Comparison of ENCODE assay signal across 10 cellular contexts in the genomic region with DNA sequence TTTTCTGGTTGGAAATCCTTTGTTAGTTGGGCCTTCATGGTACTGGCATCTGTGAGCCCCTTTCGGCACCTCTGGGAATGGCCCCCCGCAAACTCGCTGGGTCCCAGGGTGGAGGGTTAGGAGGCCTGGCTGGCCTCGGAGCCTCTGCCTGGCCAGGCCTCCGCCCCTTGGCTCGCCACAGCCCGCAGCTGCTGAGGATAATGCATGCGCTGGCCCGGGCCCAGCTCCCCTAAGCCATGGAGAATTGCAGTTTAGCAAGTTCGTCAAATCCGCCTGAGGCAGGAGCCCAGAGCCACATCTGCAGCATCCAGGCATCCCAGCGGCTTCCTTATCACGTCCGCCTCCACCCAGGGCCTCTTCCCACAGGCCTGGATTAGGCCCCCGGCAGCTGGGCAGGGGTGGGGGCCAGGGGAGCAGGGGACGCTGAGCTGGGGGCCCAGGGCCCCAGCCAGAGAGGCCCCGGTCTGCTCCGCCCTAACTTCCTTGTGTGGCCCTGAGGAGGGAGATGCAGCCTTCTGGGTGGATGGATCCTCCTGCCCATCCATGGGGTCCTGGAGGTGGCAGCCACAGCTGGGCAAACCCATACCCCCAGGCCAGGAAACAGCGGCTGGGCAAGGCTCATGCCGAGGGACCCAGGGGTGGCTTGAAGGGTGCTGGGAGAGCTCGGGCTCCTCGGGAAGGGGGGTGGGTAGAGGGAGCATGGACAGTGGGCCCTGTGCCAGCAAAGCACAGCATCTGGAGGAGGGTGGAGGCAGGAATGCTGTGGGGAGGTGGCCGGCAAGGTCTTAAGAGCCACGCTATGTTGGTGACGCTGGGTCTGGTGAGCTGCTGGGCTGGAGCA. TPM values are rescaled to one million over a fixed set of nuclear protein-coding genes. Genes with fewer than 3 reads are reported as not detected.
A peak's percentile ranks its signal among the peaks of the same experiment; 100 is the strongest.
DNase-seq lines count a peak whose midpoint lies in the region; ATAC-seq and TF ChIP-seq lines count a peak whose summit lies in the region.
"Had no signal": no experiment of that assay in that cellular context is flagged by ENCODE, and none has a peak within 500 bp of the region (broad histone marks: within the 10 kb centered on the region; RNA-seq: fewer than 3 reads in every experiment).

No MANE protein-coding gene starts in this region.

- ATAC-seq in Panc1 (peak; percentile 19), GM19397 (IDR thresholded peaks at IDR 0.05; ENCODE audit: unreplicated experiment) (no peak)

- H3K27ac ChIP-seq in Panc1 (ENCODE audit: low read length) (peak overlapping the region; percentile 71; the same call in 1 of the 2 replicates), prostate gland (no peak overlapping the region)

- H3K4me1 Mint-ChIP-seq in osteocyte (ENCODE audit: unreplicated experiment) = peaks cover 77% of the 10 kb centered on the region

- DNase-seq in ELF-1 (ENCODE audit: low read depth, low spot score) = peak; percentile 86
- no peak for DNase-seq in Panc1 (ENCODE audit: low read depth, low spot score)
- peak; percentile 83 for DNase-seq in fibroblast of the conjunctiva (ENCODE audit: low read depth)
- peak; percentile 91 for DNase-seq in osteocyte (ENCODE audit: extremely low spot score, unreplicated experiment)
- DNase-seq in kidney glomerular epithelial cell (lab: John Stamatoyannopoulos, UW) = no peak
- DNase-seq in HK-2 (ENCODE audit: unreplicated experiment) = no peak
- DNase-seq in prostate gland (ENCODE audit: low spot score) = no peak
- DNase-seq: activated naive CD4-positive, alpha-beta T cell treated with Interleukin-2 at 50 U/mL for 16 hours had no signal

- H3K4me1 ChIP-seq in Panc1 (ENCODE audit: control insufficient read depth, insufficient read depth, low read length) = peaks cover 55% of the 10 kb centered on the region
- peaks cover 5% of the 10 kb centered on the region for H3K4me1 ChIP-seq in prostate gland (replicated peaks)

- H3K4me3 Mint-ChIP-seq in osteocyte (ENCODE audit: unreplicated experiment) = no peak overlapping the region

- no peaks in the 10 kb centered on the region for H3K27me3 ChIP-seq in Panc1 (ENCODE audit: control insufficient read depth, insufficient read depth, low read length)
- H3K27me3 ChIP-seq in prostate gland (replicated peaks; ENCODE audit: insufficient read depth) = no peaks in the 10 kb centered on the region

- in situ Hi-C loops in Panc1 (cut with HindIII; ENCODE audit: low pct_unique_long_range_greater_than_20kb, low sequenced_read_pairs) = no loop called here

- H3K9me3 ChIP-seq in Panc1 (ENCODE audit: control insufficient read depth, insufficient read depth, low read depth, low read length) (no peaks in the 10 kb centered on the region), prostate gland (no peaks in the 10 kb centered on the region)

- H3K36me3 Mint-ChIP-seq in osteocyte (ENCODE audit: unreplicated experiment) = no peaks in the 10 kb centered on the region

- no peaks in the 10 kb centered on the region for H3K9me3 Mint-ChIP-seq in osteocyte (ENCODE audit: unreplicated experiment)

- H3K4me3 ChIP-seq in Panc1 (ENCODE audit: low read depth in 2 of 2, low read length in 2 of 2) (no peak overlapping the region), prostate gland (no peak overlapping the region)
- H3K4me3 ChIP-seq: lung had no signal

- peak overlapping the region; percentile 95 for H3K27ac Mint-ChIP-seq in osteocyte (ENCODE audit: unreplicated experiment)

- no peak for TF ChIP-seq POLR2A in prostate gland (IDR thresholded peaks at IDR 0.05)

- BruUV-seq in Panc1 (replicated peaks; lab: Mats Ljungman, UMichigan) = no TSS peak

- H3K27me3 Mint-ChIP-seq in osteocyte (ENCODE audit: unreplicated experiment) = peaks cover 4% of the 10 kb centered on the region

- TF ChIP-seq CTCF in Panc1 (IDR thresholded peaks at IDR 0.05) (no peak), osteocyte (IDR thresholded peaks at IDR 0.05) (no peak), prostate gland (IDR thresholded peaks at IDR 0.05) (no peak)

- 40% methylated on average over 15 of the region's 25 CpGs for WGBS in prostate gland

- intact Hi-C loops in Panc1 (cut with micrococcal nuclease; ENCODE audit: unreplicated experiment) (no loop called here), prostate gland (cut with DNase I) (no loop called here)

- CTCF ChIA-PET in Panc1 (lab: Charles Lee) = no interaction called here

- H3K36me3 ChIP-seq in Panc1 (ENCODE audit: control insufficient read depth, insufficient read depth, low read length) = no peaks in the 10 kb centered on the region
- no peaks in the 10 kb centered on the region for H3K36me3 ChIP-seq in prostate gland

- POLR2A ChIA-PET in Panc1 (lab: Charles Lee) = interaction anchor here (0.7 kb wide), 1 partner anchor 287 kb away, joined by 3 read pairs; no protein-coding TSS in a partner anchor

RNA-seq across cellular contexts. Expression of gene DLK1, which starts 48.5 kb away (rescaled TPM):
- total RNA-seq in Panc1 (2021; ENCODE audit: unreplicated experiment) (0.69 TPM), osteocyte (0.60 and 0.86 TPM in 2 replicates), prostate gland (10 to 100 TPM in 1 of 2 donors, under 1 TPM in 1; 0.14 to 100.0 TPM)
- not detected for polyA plus RNA-seq in Panc1 (2012; ENCODE audit: insufficient read length)

Comparison
In these comparisons a context has a peak if more than half of its experiments do, and no peak if none do; other contexts are left out.
1. DNase-seq: peak in ELF-1 (single experiment), fibroblast of the conjunctiva (single experiment) and osteocyte (single experiment); none in Panc1 (single experiment), kidney glomerular epithelial cell (single experiment), HK-2 (single experiment) and prostate gland (single experiment).